20 cellular contexts compared by ENCODE assay signal in the genomic region with DNA sequence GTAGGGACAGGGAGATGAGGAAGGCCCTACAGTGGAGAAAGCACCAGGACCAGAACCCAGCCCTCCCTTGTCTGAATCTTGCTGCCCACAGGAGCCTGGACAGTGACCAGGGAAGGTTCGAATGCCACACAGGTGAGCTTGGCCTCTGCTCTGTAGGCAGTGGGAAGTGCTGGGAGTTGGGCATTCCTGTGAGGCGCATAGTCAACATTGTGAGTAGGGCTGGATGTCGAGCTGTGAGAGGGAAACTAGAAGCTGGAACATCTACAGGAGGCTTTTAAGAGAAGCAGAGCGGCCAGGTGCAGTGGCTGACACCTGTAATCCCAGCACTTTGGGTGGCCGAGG. TPM values are rescaled to one million over a fixed set of nuclear protein-coding genes. Genes with fewer than 3 reads are reported as not detected.
DNase-seq lines count a peak whose midpoint lies in the region; ATAC-seq and TF ChIP-seq lines count a peak whose summit lies in the region.
"Had no signal": no experiment of that assay in that cellular context is flagged by ENCODE, and none has a peak within 500 bp of the region (broad histone marks: within the 10 kb centered on the region; RNA-seq: fewer than 3 reads in every experiment).

No MANE protein-coding gene starts in this region.

- TF ChIP-seq CTCF in breast epithelium (IDR thresholded peaks at IDR 0.05) (no peak), MCF 10A (IDR thresholded peaks at IDR 0.05; ENCODE audit: unreplicated experiment) (no peak), progenitor cell of endocrine pancreas (IDR thresholded peaks at IDR 0.05; ENCODE audit: unreplicated experiment) (no peak), upper lobe of right lung (IDR thresholded peaks at IDR 0.05) (no peak)

- POLR2A ChIA-PET in MCF 10A (lab: Yijun Ruan, JAX): interaction anchor here (0.8 kb wide), 1 partner anchor 10 kb away, joined by 4 read pairs; no protein-coding TSS in a partner anchor

- H3K4me1 Mint-ChIP-seq in MCF 10A (ENCODE audit: insufficient read depth, unreplicated experiment) (peaks cover 26% of the 10 kb centered on the region), progenitor cell of endocrine pancreas (ENCODE audit: low read depth) (peaks cover 20% of the 10 kb centered on the region)

- H3K4me1 ChIP-seq in breast epithelium: peaks cover 7 to 12% of the 10 kb centered on the region in 2 donors
- H3K4me1 ChIP-seq in upper lobe of right lung: no peaks in the 10 kb centered on the region

- intact Hi-C loops in breast epithelium (cut with DNase I; ENCODE audit: low total_unique reads): no loop called here
- intact Hi-C loops in MCF 10A (cut with micrococcal nuclease): no loop called here
- intact Hi-C loops in upper lobe of right lung (cut with DNase I): no loop called here

- H3K9me3 Mint-ChIP-seq in MCF 10A (ENCODE audit: unreplicated experiment): no peaks in the 10 kb centered on the region
- no peaks in the 10 kb centered on the region for H3K9me3 Mint-ChIP-seq in progenitor cell of endocrine pancreas (ENCODE audit: low read depth)
- H3K9me3 Mint-ChIP-seq: CD4-positive, CD25-positive, alpha-beta regulatory T cell had no signal

- H3K27me3 Mint-ChIP-seq in MCF 10A (ENCODE audit: insufficient read depth, unreplicated experiment): peaks cover 10% of the 10 kb centered on the region
- no peaks in the 10 kb centered on the region for H3K27me3 Mint-ChIP-seq in progenitor cell of endocrine pancreas
- H3K27me3 Mint-ChIP-seq: CD4-positive, CD25-positive, alpha-beta regulatory T cell had no signal

- H3K27me3 ChIP-seq in breast epithelium: no peaks in the 10 kb centered on the region
- no peaks in the 10 kb centered on the region for H3K27me3 ChIP-seq in upper lobe of right lung

- CTCF ChIA-PET in MCF 10A (lab: Yijun Ruan, JAX): interaction anchor here (0.7 kb wide), 2 partner anchors 30 to 55 kb away, joined by 3 read pairs; no protein-coding TSS in a partner anchor

- TF ChIP-seq POLR2A in breast epithelium (IDR thresholded peaks at IDR 0.05): no peak

- no peak overlapping the region for H3K27ac Mint-ChIP-seq in MCF 10A (ENCODE audit: low read depth, unreplicated experiment)
- H3K27ac Mint-ChIP-seq in progenitor cell of endocrine pancreas: peak overlapping the region; percentile 93
- H3K27ac Mint-ChIP-seq: CD4-positive, CD25-positive, alpha-beta regulatory T cell had no signal

- BruUV-seq in MCF 10A (replicated peaks; lab: Mats Ljungman, UMichigan): no TSS peak

- H3K36me3 Mint-ChIP-seq in MCF 10A (ENCODE audit: insufficient read depth, unreplicated experiment) (no peaks in the 10 kb centered on the region), progenitor cell of endocrine pancreas (ENCODE audit: insufficient read depth) (no peaks in the 10 kb centered on the region)
- H3K36me3 Mint-ChIP-seq: CD4-positive, CD25-positive, alpha-beta regulatory T cell had no signal

- DNase-seq in breast epithelium (ENCODE audit: low spot score in 2 of 2): peak in 1 of 2 donors; percentile 71
- no peak for DNase-seq in MCF 10A (ENCODE audit: unreplicated experiment)
- DNase-seq in left lobe of liver (ENCODE audit: low spot score): no peak
- DNase-seq in progenitor cell of endocrine pancreas (ENCODE audit: low spot score, unreplicated experiment): no peak
- no peak for DNase-seq in upper lobe of right lung
- DNase-seq in H4 (ENCODE audit: low spot score): no peak
- DNase-seq in NCI-H2227 treated with DMSO at 0.1 percent for 48 hours (lab: John Stamatoyannopoulos, UW): no peak
- DNase-seq in NCI-H146 treated with DMSO at 0.1 percent for 48 hours (lab: John Stamatoyannopoulos, UW; ENCODE audit: unreplicated experiment): no peak
- DNase-seq: 8988T; Caco-2; CD4-positive, CD25-positive, alpha-beta regulatory T cell; GDM1; KBM-7; NCI-H1105 treated with DMSO at 0.1 percent for 48 hours; NCI-H187; NCI-H226; NCI-H524 had no signal

- H3K36me3 ChIP-seq in breast epithelium (no peaks in the 10 kb centered on the region), upper lobe of right lung (no peaks in the 10 kb centered on the region)

- H3K4me3 Mint-ChIP-seq in MCF 10A (ENCODE audit: unreplicated experiment): no peak overlapping the region
- H3K4me3 Mint-ChIP-seq in progenitor cell of endocrine pancreas (ENCODE audit: low read depth): no peak overlapping the region
- H3K4me3 Mint-ChIP-seq: CD4-positive, CD25-positive, alpha-beta regulatory T cell had no signal

- no peaks in the 10 kb centered on the region for H3K9me3 ChIP-seq in breast epithelium
- H3K9me3 ChIP-seq in upper lobe of right lung: no peaks in the 10 kb centered on the region
- H3K9me3 ChIP-seq: Caco-2 had no signal

- peak; percentile 40 for ATAC-seq in left lobe of liver
- peak; percentile 66 for ATAC-seq in upper lobe of right lung
- ATAC-seq: Right ventricle myocardium inferior had no signal

- H3K27ac ChIP-seq in breast epithelium (peak overlapping the region; percentile 49 to 69), upper lobe of right lung (no peak overlapping the region)
- H3K27ac ChIP-seq: PC-9 had no signal

- no peak overlapping the region for H3K4me3 ChIP-seq in breast epithelium
- H3K4me3 ChIP-seq in upper lobe of right lung: no peak overlapping the region
- H3K4me3 ChIP-seq: PC-9 had no signal

RNA-seq across cellular contexts. Expression of gene ALAS1, which starts 20.3 kb away (rescaled TPM):
- total RNA-seq in breast epithelium: 10 to 100 TPM; 25.9 to 34.7 (median 33.3) TPM
- total RNA-seq in MCF 10A (2022): 29.2 and 35.7 TPM in 2 replicates
- total RNA-seq in left lobe of liver: 187 TPM
- 29.5 and 32.2 TPM in 2 replicates for total RNA-seq in progenitor cell of endocrine pancreas
- 78.9 TPM for total RNA-seq in upper lobe of right lung
- total RNA-seq in H4 (2014; rRNA removed; shearing (Covaris generic)): 28.5 and 37.4 TPM in 2 replicates

RNA-seq across cellular contexts. Expression of gene POC1A, which starts 23.4 kb away (rescaled TPM):
- total RNA-seq in breast epithelium (1 to 10 TPM; 1.9 to 2.7 (median 2.6) TPM), MCF 10A (2022) (7.5 and 9.8 TPM in 2 replicates), left lobe of liver (2.1 TPM), progenitor cell of endocrine pancreas (14.4 and 14.5 TPM in 2 replicates), upper lobe of right lung (2.5 TPM)
- 5.9 and 8.1 TPM in 2 replicates for total RNA-seq in H4 (2014; rRNA removed; shearing (Covaris generic))

RNA-seq across cellular contexts. Expression of gene TLR9, which starts 47.8 kb away (rescaled TPM):
- under 1 TPM in 1 of 3 donors, not detected in 2; 0.29 TPM for total RNA-seq in breast epithelium
- total RNA-seq in MCF 10A (2022): not detected in 2 replicates
- total RNA-seq in left lobe of liver: not detected
- total RNA-seq in progenitor cell of endocrine pancreas: not detected in 2 replicates
- total RNA-seq in upper lobe of right lung: 0.87 TPM
- total RNA-seq in H4 (2014; rRNA removed; shearing (Covaris generic)): not detected in 2 replicates
- total RNA-seq: Caco-2, Daoy had no signal
